ENCODE assay signal across 9 cellular contexts in the genomic region with DNA sequence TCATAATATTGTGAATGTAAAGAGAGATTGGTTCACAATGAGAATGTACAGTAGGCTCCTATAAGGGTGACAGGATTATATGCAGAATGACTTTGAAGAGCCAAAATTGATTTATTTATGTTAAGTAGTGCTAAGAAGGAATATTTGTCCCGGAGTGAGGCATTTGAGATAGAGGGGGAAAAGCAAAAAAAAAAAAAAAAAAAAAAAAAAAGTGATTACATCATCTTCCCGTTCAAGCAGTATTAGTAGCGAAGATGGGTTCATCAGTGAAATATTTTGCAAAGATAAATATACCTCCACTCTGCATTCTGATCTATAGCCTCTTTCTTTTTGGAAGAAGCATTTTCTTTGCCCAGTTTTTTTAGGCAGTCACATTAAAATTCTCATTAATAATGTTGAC.
DNase-seq lines count a peak whose midpoint lies in the region; ATAC-seq, FAIRE-seq and TF ChIP-seq lines count a peak whose summit lies in the region.
"Had no signal": no experiment of that assay in that cellular context is flagged by ENCODE, and none has a peak within 500 bp of the region (broad histone marks: within the 10 kb centered on the region; RNA-seq: fewer than 3 reads in every experiment).

No MANE protein-coding gene starts in this region.

- H3K36me3 Mint-ChIP-seq in nephron (ENCODE audit: low read depth) = peaks cover 24% of the 10 kb centered on the region

- intact Hi-C loops in dorsolateral prefrontal cortex (cut with DNase I) = loop anchor here (5.0 to 10.0 kb wide), 6 partner anchors 173 to 718 kb away; no protein-coding TSS in a partner anchor

- no peak for TF ChIP-seq CTCF in A549 (IDR thresholded peaks at IDR 0.05)
- TF ChIP-seq CTCF in dorsolateral prefrontal cortex (IDR thresholded peaks at IDR 0.05 in 54 of 56, conservative IDR thresholded peaks at IDR 0.05 in 2 of 56; ENCODE audit: low read depth in 1 of 56, partially characterized antibody in 56 of 56) = no peak
- no peak for TF ChIP-seq CTCF in nephron (IDR thresholded peaks at IDR 0.05; ENCODE audit: unreplicated experiment in 3 of 3)

- H3K27me3 Mint-ChIP-seq in nephron (ENCODE audit: low read depth) = no peaks in the 10 kb centered on the region
- H3K27me3 Mint-ChIP-seq: memory B cell had no signal

- CTCF ChIA-PET in A549 (lab: Yijun Ruan, JAX) = interaction anchor here (0.6 to 1.6 kb wide), 2 partner anchors 11 to 511 kb away, joined by 3 to 6 read pairs; no protein-coding TSS in a partner anchor
- CTCF ChIA-PET in HEK293T (lab: Yijun Ruan, JAX) = no interaction called here

- no peak for TF ChIP-seq RAD21 in A549 (conservative IDR thresholded peaks at IDR 0.05 in 1 of 2, IDR thresholded peaks at IDR 0.05 in 1 of 2)

- H3K27ac ChIP-seq in A549 (peak overlapping the region in 1 of 2 experiments; percentile 86; a peak in 3 of 6 replicates), dorsolateral prefrontal cortex (peak overlapping the region; percentile 13 to 98 (median 95))

- WGBS in A549 (ENCODE audit: missing lambda C conversion rate) = 82% methylated on average over 3 of the region's 3 CpGs

- H3K4me3 ChIP-seq in A549 = no peak overlapping the region; the same call in 1 of the 3 replicates
- H3K4me3 ChIP-seq in dorsolateral prefrontal cortex = peak overlapping the region in 58 of 59 donors; percentile 22 to 80 (median 65)

- no peaks in the 10 kb centered on the region for H3K9me3 ChIP-seq in A549

- no peaks in the 10 kb centered on the region for H3K9me3 Mint-ChIP-seq in nephron
- H3K9me3 Mint-ChIP-seq: memory B cell had no signal

- no peaks in the 10 kb centered on the region for H3K27me3 ChIP-seq in dorsolateral prefrontal cortex

- POLR2A ChIA-PET in A549 (lab: Yijun Ruan, JAX) = no interaction called here
- POLR2A ChIA-PET in HEK293T (lab: Yijun Ruan, JAX) = no interaction called here

- no peak for ATAC-seq in A549
- ATAC-seq in HG03520 (IDR thresholded peaks at IDR 0.05; ENCODE audit: unreplicated experiment) = no peak
- ATAC-seq in GM21529 (IDR thresholded peaks at IDR 0.05; ENCODE audit: unreplicated experiment) = no peak

- peak overlapping the region; percentile 98 for H3K4me2 ChIP-seq in A549

- FAIRE-seq in A549 (lab: Jason Lieb, UNC) = no peak

- H3K4me1 Mint-ChIP-seq in nephron = peaks cover 70% of the 10 kb centered on the region

- no peak for TF ChIP-seq EP300 in A549 (IDR thresholded peaks at IDR 0.05)

- peaks cover 56% of the 10 kb centered on the region for H3K4me1 ChIP-seq in A549

- no peak for DNase-seq in A549 (ENCODE audit: low read depth in 1 of 2, low spot score in 1 of 2)
- no peak for DNase-seq in HEK293T (ENCODE audit: extremely low spot score)
- DNase-seq in dorsolateral prefrontal cortex = no peak
- no peak for DNase-seq in cerebellar cortex (ENCODE audit: low spot score)
- DNase-seq in cortex of kidney (lab: John Stamatoyannopoulos, UW) = no peak

- peak overlapping the region; percentile 90 to 97 (median 93) for H3K4me3 Mint-ChIP-seq in nephron
- H3K4me3 Mint-ChIP-seq: memory B cell had no signal

- TF ChIP-seq POLR2A in A549 (IDR thresholded peaks at IDR 0.05; ENCODE audit: low read length) = no peak

- peak overlapping the region; percentile 97 to 100 (median 99) for H3K27ac Mint-ChIP-seq in nephron

TF ChIP-seq in A549, 52 proteins besides CTCF, POLR2A, EP300 and RAD21:
- TF ChIP-seq NFE2L2 (conservative IDR thresholded peaks at IDR 0.05; ENCODE audit: low read length) = no peak
- TF ChIP-seq CHD4 (IDR thresholded peaks at IDR 0.05; ENCODE audit: borderline replicate concordance) = no peak
- no peak for TF ChIP-seq GATA3 (IDR thresholded peaks at IDR 0.05; ENCODE audit: borderline replicate concordance)
- no peak for TF ChIP-seq JUN (IDR thresholded peaks at IDR 0.05)
- TF ChIP-seq SMC3 (IDR thresholded peaks at IDR 0.05) = no peak
- no peak for TF ChIP-seq RNF2 (IDR thresholded peaks at IDR 0.05; ENCODE audit: borderline replicate concordance, low read depth)
- TF ChIP-seq TFCP2L1 (CRISPR knock-in tag; IDR thresholded peaks at IDR 0.05) = no peak
- no peak for TF ChIP-seq TP53 (CRISPR knock-in tag; IDR thresholded peaks at IDR 0.05)
- no peak for TF ChIP-seq MAZ (IDR thresholded peaks at IDR 0.05; ENCODE audit: borderline replicate concordance, low read depth, low read length)
- TF ChIP-seq HDAC2 (IDR thresholded peaks at IDR 0.05) = no peak
- TF ChIP-seq HOXA7 (CRISPR knock-in tag; IDR thresholded peaks at IDR 0.05) = no peak
- no peak for TF ChIP-seq CBX8 (IDR thresholded peaks at IDR 0.05)
- no peak for TF ChIP-seq FOSB (CRISPR knock-in tag; IDR thresholded peaks at IDR 0.05)
- TF ChIP-seq ATOH8 (CRISPR knock-in tag; IDR thresholded peaks at IDR 0.05; ENCODE audit: low read depth) = no peak
- TF ChIP-seq CHD2 (IDR thresholded peaks at IDR 0.05; ENCODE audit: low read length, partially characterized antibody) = no peak
- no peak for TF ChIP-seq KDM1A (IDR thresholded peaks at IDR 0.05; ENCODE audit: low read depth)

TF ChIP-seq in HEK293T, 16 proteins besides CTCF, POLR2A, EP300 and RAD21:
- peak; percentile 63 for TF ChIP-seq ZNF384 (IDR thresholded peaks at IDR 0.05)
- TF ChIP-seq ELF4 (IDR thresholded peaks at IDR 0.05) = no peak
- no peak for TF ChIP-seq NFRKB (IDR thresholded peaks at IDR 0.05)
